In the genomic region with DNA sequence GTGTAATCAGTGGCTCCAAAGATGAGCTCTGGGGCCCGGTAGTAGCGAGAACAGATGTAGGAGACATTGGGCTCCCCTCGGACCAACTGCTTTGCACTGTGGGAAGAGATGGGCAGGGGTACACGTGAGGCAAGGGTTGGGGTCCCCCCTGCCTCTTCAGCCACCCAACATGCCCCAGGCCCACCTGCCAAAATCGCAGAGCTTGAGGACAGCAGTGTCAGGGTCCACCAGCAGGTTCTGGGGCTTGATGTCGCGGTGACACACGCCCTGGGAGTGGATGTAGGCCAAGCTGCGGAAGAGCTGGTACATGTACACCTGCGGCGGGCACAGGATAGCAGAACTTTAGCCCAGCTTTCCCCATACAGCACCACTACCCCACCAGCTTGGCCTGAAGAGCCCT, we compare ENCODE assay signal across 1 cellular context.
TF ChIP-seq lines count a peak whose summit lies in the region.

No MANE protein-coding gene starts in this region.

TF ChIP-seq in HepG2, 621 proteins besides CTCF, POLR2A, EP300 and RAD21:
- TF ChIP-seq ZNF788 (CRISPR knock-in tag; IDR thresholded peaks at IDR 0.05; ENCODE audit: borderline replicate concordance) = no peak
- TF ChIP-seq AGO1 (IDR thresholded peaks at IDR 0.05; ENCODE audit: low read depth, low read length, poor library complexity, severe bottlenecking) = peak; percentile 40
- TF ChIP-seq, protein P1, sequence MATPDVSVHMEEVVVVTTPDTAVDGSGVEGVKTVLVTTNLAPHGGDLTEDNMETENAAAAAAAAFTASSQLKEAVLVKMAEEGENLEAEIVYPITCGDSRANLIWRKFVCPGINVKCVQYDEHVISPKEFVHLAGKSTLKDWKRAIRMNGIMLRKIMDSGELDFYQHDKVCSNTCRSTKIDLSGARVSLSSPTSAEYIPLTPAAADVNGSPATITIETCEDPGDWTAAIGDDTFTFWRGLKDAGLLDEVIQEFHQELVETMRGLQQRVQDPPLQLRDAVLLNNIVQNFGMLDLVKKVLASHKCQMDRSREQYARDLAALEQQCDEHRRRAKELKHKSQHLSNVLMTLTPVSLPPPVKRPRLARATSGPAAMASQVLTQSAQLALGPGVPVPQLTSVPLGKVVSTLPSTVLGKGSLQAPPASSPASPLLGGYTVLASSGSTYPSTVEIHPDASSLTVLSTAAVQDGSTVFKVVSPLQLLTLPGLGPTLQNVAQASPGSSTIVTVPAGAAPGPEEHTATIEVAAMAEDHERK (CRISPR knock-in tag; IDR thresholded peaks at IDR 0.05; ENCODE audit: low read depth) = no peak
- peak; percentile 51 for TF ChIP-seq AGO2 (optimal IDR thresholded peaks at IDR 0.05; ENCODE audit: low read depth, low read length)
- no peak for TF ChIP-seq DMTF1 (CRISPR knock-in tag; IDR thresholded peaks at IDR 0.05)
- no peak for TF ChIP-seq CREM (IDR thresholded peaks at IDR 0.05)
- no peak for TF ChIP-seq CREM (CRISPR knock-in tag; IDR thresholded peaks at IDR 0.05)
- no peak for TF ChIP-seq HDAC6 (IDR thresholded peaks at IDR 0.05; ENCODE audit: low read depth, low read length)
- TF ChIP-seq ZNF501 (CRISPR knock-in tag; IDR thresholded peaks at IDR 0.05) = no peak
